Comparison of ENCODE assay signal across 8 cellular contexts in the genomic region with DNA sequence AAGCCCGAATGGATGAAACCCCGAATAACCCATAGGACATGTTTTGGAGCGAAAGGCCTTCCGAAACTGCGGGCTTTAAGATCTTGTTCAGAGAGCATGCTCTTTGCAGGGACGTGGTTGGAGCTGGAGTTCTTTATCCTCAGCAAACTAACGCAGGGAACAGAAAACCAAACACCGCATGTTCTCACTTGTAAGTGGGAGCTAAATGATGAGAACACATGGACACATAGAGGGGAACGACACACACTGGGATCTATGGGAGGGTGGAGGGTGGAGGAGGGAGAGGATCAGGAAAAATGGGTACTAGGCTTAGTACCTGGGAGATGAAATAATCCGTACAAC.
DNase-seq lines count a peak whose midpoint lies in the region; ATAC-seq lines count a peak whose summit lies in the region.

No MANE protein-coding gene starts in this region.

- H3K9ac ChIP-seq in duodenal mucosa (ENCODE audit: low read depth in 1 of 2, low read length in 2 of 2) (peak overlapping the region; percentile 36 to 54), muscle layer of colon (ENCODE audit: low read length) (peak overlapping the region; percentile 91)

- ATAC-seq in HG03175 (IDR thresholded peaks at IDR 0.05; ENCODE audit: unreplicated experiment), result no peak

- H3K36me3 ChIP-seq in duodenal mucosa (ENCODE audit: control insufficient read depth in 1 of 2, insufficient read depth in 2 of 2, low read length in 2 of 2), result no peaks in the 10 kb centered on the region
- H3K36me3 ChIP-seq in muscle layer of colon (ENCODE audit: insufficient read depth, low read length), result no peaks in the 10 kb centered on the region

- H3K9me3 ChIP-seq in duodenal mucosa (ENCODE audit: control insufficient read depth in 1 of 2, low read length in 2 of 2), result no peaks in the 10 kb centered on the region
- H3K9me3 ChIP-seq in muscle layer of colon (ENCODE audit: low read length), result no peaks in the 10 kb centered on the region

- no peak overlapping the region for H3K27ac ChIP-seq in duodenal mucosa (ENCODE audit: low read depth, low read length)
- H3K27ac ChIP-seq in muscle layer of colon (ENCODE audit: low read depth, low read length), result peak overlapping the region; percentile 94

- no peaks in the 10 kb centered on the region for H3K27me3 ChIP-seq in duodenal mucosa (ENCODE audit: control insufficient read depth in 1 of 2, insufficient read depth in 2 of 2, low read length in 2 of 2)
- H3K27me3 ChIP-seq in muscle layer of colon (ENCODE audit: control insufficient read depth in 1 of 2, insufficient read depth in 2 of 2, low read length in 2 of 2), result no peaks in the 10 kb centered on the region

- DNase-seq in NCI-H82 (lab: John Stamatoyannopoulos, UW) (peak; percentile 75), NCI-H82 treated with DMSO at 0.1 percent for 48 hours (lab: John Stamatoyannopoulos, UW; ENCODE audit: unreplicated experiment) (no peak), NCI-H748 (lab: John Stamatoyannopoulos, UW; ENCODE audit: unreplicated experiment) (peak; percentile 71), midbrain (lab: John Stamatoyannopoulos, UW) (no peak), NCI-H2196 treated with DMSO at 0.1 percent for 48 hours (lab: John Stamatoyannopoulos, UW; ENCODE audit: unreplicated experiment) (no peak)

- H3K4me3 ChIP-seq in duodenal mucosa (ENCODE audit: low read depth in 1 of 2, low read length in 2 of 2) (peak overlapping the region; percentile 76 to 77), muscle layer of colon (ENCODE audit: low read depth in 1 of 2, low read length in 2 of 2) (peak overlapping the region; percentile 43 to 87)

- peaks cover 0 to 7% of the 10 kb centered on the region in 2 donors for H3K4me1 ChIP-seq in duodenal mucosa (ENCODE audit: control insufficient read depth in 1 of 2, insufficient read depth in 2 of 2, low read length in 2 of 2)
- peaks cover 6% of the 10 kb centered on the region for H3K4me1 ChIP-seq in muscle layer of colon (ENCODE audit: insufficient read depth, low read length)

Comparison
In these comparisons a context has a peak if more than half of its experiments do, and no peak if none do; other contexts are left out.
1. DNase-seq: peak in NCI-H82 (single experiment) and NCI-H748 (single experiment); none in NCI-H82 treated with DMSO at 0.1 percent for 48 hours (single experiment), midbrain (single experiment) and NCI-H2196 treated with DMSO at 0.1 percent for 48 hours (single experiment).